Comparison of ENCODE assay signal across 16 cellular contexts in the genomic region with DNA sequence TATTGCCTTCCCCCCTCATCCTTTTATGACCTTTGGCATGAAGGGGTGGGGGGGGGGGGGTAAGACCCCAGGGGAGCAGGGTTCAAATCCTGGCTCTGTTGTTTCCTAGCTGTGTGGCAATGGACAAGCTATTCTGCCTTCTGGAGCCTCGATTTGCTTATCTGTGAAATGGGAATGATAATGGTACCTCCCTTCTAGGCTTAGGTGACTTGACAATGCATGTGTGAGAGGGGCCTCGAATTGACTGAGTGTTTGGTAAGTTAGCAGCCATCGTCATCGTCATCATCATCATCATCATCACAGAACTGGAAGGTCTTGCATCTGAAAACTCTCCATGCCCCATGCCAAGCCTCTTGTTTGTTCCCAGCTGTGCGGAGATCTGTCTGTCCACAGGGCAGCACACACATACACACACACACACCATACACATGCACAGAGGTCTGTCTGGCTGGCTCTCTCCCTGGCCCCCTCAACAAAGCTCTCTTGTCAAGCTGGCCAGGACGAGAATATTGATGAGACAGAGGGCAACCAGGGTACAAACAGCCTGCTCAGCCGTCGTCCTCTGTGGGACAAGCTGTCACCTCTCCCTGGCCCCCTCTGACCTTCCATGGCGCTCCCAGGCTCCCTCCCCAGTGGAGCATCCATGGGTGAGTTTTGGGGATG. TPM values are rescaled to one million over a fixed set of nuclear protein-coding genes. Genes with fewer than 3 reads are reported as not detected.
DNase-seq lines count a peak whose midpoint lies in the region; ATAC-seq, FAIRE-seq and TF ChIP-seq lines count a peak whose summit lies in the region.
"Had no signal": no experiment of that assay in that cellular context is flagged by ENCODE, and none has a peak within 500 bp of the region (broad histone marks: within the 10 kb centered on the region; RNA-seq: fewer than 3 reads in every experiment).

No MANE protein-coding gene starts in this region.

- CTCF ChIA-PET in Panc1 (lab: Charles Lee) (interaction anchor here (0.8 kb wide), 1 partner anchor 16 kb away, joined by 5 read pairs; no protein-coding TSS in a partner anchor), H1 (lab: Charles Lee; ENCODE audit: partially characterized antibody) (interaction anchor here (0.6 to 8.8 kb wide), 3 partner anchors 15 to 215 kb away, joined by 3 to 53 read pairs (median 6); no protein-coding TSS in a partner anchor), HepG2 (lab: Yijun Ruan, JAX; ENCODE audit: low intra/inter-chr PET ratio, low total read pairs) (no interaction called here)

- no peak for FAIRE-seq in H1 (lab: Jason Lieb, UNC)
- no peak for FAIRE-seq in HepG2 (lab: Jason Lieb, UNC)

- H3K27me3 ChIP-seq in Panc1 (ENCODE audit: control insufficient read depth, insufficient read depth, low read length) (no peaks in the 10 kb centered on the region), H1 (replicated peaks in 1 of 4; ENCODE audit: control insufficient read depth in 3 of 4, extremely low read depth in 1 of 4, insufficient read depth in 3 of 4, low read length in 3 of 4) (no peaks in the 10 kb centered on the region), HepG2 (ENCODE audit: control insufficient read depth in 1 of 2, insufficient read depth in 2 of 2, low read length in 2 of 2) (peaks cover 1 to 5% of the 10 kb centered on the region in 2 experiments; a peak in 3 of 5 replicates), neuronal stem cell (ENCODE audit: control insufficient read depth in 3 of 3, insufficient read depth in 3 of 3, low read depth in 1 of 3, low read length in 3 of 3) (peaks cover 0 to 17% (median 0%) of the 10 kb centered on the region in 3 experiments)
- H3K27me3 ChIP-seq: BLaER1 treated with 17β-estradiol and CSF1 and Interleukin-3, amounts not matched to agents 10 nM and 100 nM had no signal

- no peak overlapping the region for H3K18ac ChIP-seq in H1 (ENCODE audit: extremely low read depth, low read length)
- peak overlapping the region; percentile 14 for H3K18ac ChIP-seq in neuronal stem cell (ENCODE audit: low read length)

- H3K23me2 ChIP-seq in H1 (ENCODE audit: low read depth, low read length): no peaks in the 10 kb centered on the region; the same call in 1 of the 2 replicates

- TF ChIP-seq EP300 in H1 (IDR thresholded peaks at IDR 0.05; ENCODE audit: borderline replicate concordance in 1 of 2, low read depth in 2 of 2, low read length in 2 of 2) (no peak), HepG2 (IDR thresholded peaks at IDR 0.05; ENCODE audit: low read depth in 2 of 2, low read length in 2 of 2) (no peak), HepG2 (CRISPR knock-in tag; IDR thresholded peaks at IDR 0.05; ENCODE audit: borderline replicate concordance) (no peak)

- H3K4me3 ChIP-seq in Panc1 (ENCODE audit: low read depth in 2 of 2, low read length in 2 of 2) (no peak overlapping the region), H1 (ENCODE audit: extremely low read depth in 1 of 4, insufficient read depth in 2 of 4, low read depth in 3 of 4, low read length in 4 of 4) (no peak overlapping the region), HepG2 (replicated peaks in 1 of 3; ENCODE audit: insufficient read depth in 1 of 3, low read depth in 2 of 3, low read length in 3 of 3) (no peak overlapping the region), neuronal stem cell (ENCODE audit: low read length in 2 of 2) (peak overlapping the region in 1 of 2 donors; percentile 6)
- H3K4me3 ChIP-seq: BLaER1 treated with 17β-estradiol and CSF1 and Interleukin-3, amounts not matched to agents 10 nM and 100 nM had no signal

- H3K36me3 ChIP-seq in Panc1 (ENCODE audit: control insufficient read depth, insufficient read depth, low read length) (no peaks in the 10 kb centered on the region), H1 (ENCODE audit: control insufficient read depth in 2 of 4, insufficient read depth in 4 of 4, low read length in 3 of 4) (no peaks in the 10 kb centered on the region), HepG2 (replicated peaks in 1 of 2; ENCODE audit: control insufficient read depth in 1 of 2, insufficient read depth in 2 of 2, low read length in 2 of 2) (no peaks in the 10 kb centered on the region), neuronal stem cell (replicated peaks in 1 of 2; ENCODE audit: control insufficient read depth in 2 of 2, insufficient read depth in 2 of 2, low read length in 2 of 2) (no peaks in the 10 kb centered on the region)
- H3K36me3 ChIP-seq: BLaER1 treated with 17β-estradiol and CSF1 and Interleukin-3, amounts not matched to agents 10 nM and 100 nM had no signal

- H2BK5ac ChIP-seq in H1 (ENCODE audit: low read depth, low read length) (no peak overlapping the region), neuronal stem cell (ENCODE audit: low read length) (no peak overlapping the region)

- no peak overlapping the region for H4K5ac ChIP-seq in H1 (ENCODE audit: insufficient read length, low read depth, low read length)

- TF ChIP-seq CTCF in Panc1 (IDR thresholded peaks at IDR 0.05) (no peak), H1 (IDR thresholded peaks at IDR 0.05; ENCODE audit: control extremely low read depth in 1 of 3, insufficient read depth in 1 of 3, low read depth in 1 of 3, low read length in 3 of 3) (no peak), HepG2 (CRISPR knock-in tag; IDR thresholded peaks at IDR 0.05) (no peak)

- no peak overlapping the region for H2BK12ac ChIP-seq in H1 (ENCODE audit: low read depth, low read length)
- no peak overlapping the region for H2BK12ac ChIP-seq in neuronal stem cell (ENCODE audit: low read length)

- H3K56ac ChIP-seq in H1 (replicated peaks; ENCODE audit: insufficient read length, low read depth, low read length): no peak overlapping the region

- no peak overlapping the region for H4K8ac ChIP-seq in H1 (ENCODE audit: extremely low read depth, insufficient read depth, low read length)
- no peak overlapping the region for H4K8ac ChIP-seq in neuronal stem cell (ENCODE audit: low read depth, low read length)

- peak overlapping the region; percentile 59; the same call in 1 of the 2 replicates for H2AK5ac ChIP-seq in H1 (ENCODE audit: low read depth, low read length)
- no peak overlapping the region for H2AK5ac ChIP-seq in neuronal stem cell (ENCODE audit: low read depth, low read length)

- in situ Hi-C loops in Panc1 (cut with HindIII; ENCODE audit: low pct_unique_long_range_greater_than_20kb, low sequenced_read_pairs) (no loop called here), HepG2 (cut with HindIII; ENCODE audit: extremely low pct_ligation_motif_present, low pct_unique_long_range_greater_than_20kb) (no loop called here)

- H3K4me1 ChIP-seq in Panc1 (ENCODE audit: control insufficient read depth, insufficient read depth, low read length) (no peaks in the 10 kb centered on the region), H1 (replicated peaks in 1 of 4; ENCODE audit: control insufficient read depth in 3 of 4, insufficient read depth in 4 of 4, low read length in 3 of 4) (peaks cover 0 to 5% (median 3%) of the 10 kb centered on the region in 4 experiments; a peak in 3 of 7 replicates), HepG2 (ENCODE audit: insufficient read depth, low read length) (peaks cover under 1% of the 10 kb centered on the region; the same call in 1 of the 2 replicates), neuronal stem cell (ENCODE audit: control insufficient read depth in 2 of 2, insufficient read depth in 1 of 2, low read depth in 1 of 2, low read length in 2 of 2) (no peaks in the 10 kb centered on the region)

- no peak for TF ChIP-seq RAD21 in H1 (IDR thresholded peaks at IDR 0.05 in 1 of 2, conservative IDR thresholded peaks at IDR 0.05 in 1 of 2; ENCODE audit: low read depth in 2 of 2, low read length in 2 of 2)
- TF ChIP-seq RAD21 in HepG2 (CRISPR knock-in tag; IDR thresholded peaks at IDR 0.05): no peak

- no peaks in the 10 kb centered on the region for H3K79me2 ChIP-seq in H1 (ENCODE audit: control insufficient read depth in 1 of 2, insufficient read depth in 2 of 2, low read length in 2 of 2)
- H3K79me2 ChIP-seq in HepG2 (ENCODE audit: insufficient read depth, low read length): no peaks in the 10 kb centered on the region

- H4K20me1 ChIP-seq in H1 (replicated peaks in 1 of 2; ENCODE audit: control insufficient read depth in 1 of 2, insufficient read depth in 2 of 2, low read length in 2 of 2): no peaks in the 10 kb centered on the region
- H4K20me1 ChIP-seq in HepG2 (ENCODE audit: insufficient read depth, low read length): no peaks in the 10 kb centered on the region
- H4K20me1 ChIP-seq: BLaER1 treated with 17β-estradiol and CSF1 and Interleukin-3, amounts not matched to agents 10 nM and 100 nM had no signal

- H3K23ac ChIP-seq in H1 (ENCODE audit: insufficient read length) (no peak overlapping the region), neuronal stem cell (ENCODE audit: low read depth, low read length, poor library complexity) (no peak overlapping the region)

- TF ChIP-seq POLR2A in H1 (IDR thresholded peaks at IDR 0.05; ENCODE audit: control extremely low read depth in 1 of 2, low read depth in 2 of 2, low read length in 2 of 2): no peak
- no peak for TF ChIP-seq POLR2A in HepG2 (IDR thresholded peaks at IDR 0.05; ENCODE audit: insufficient read depth in 1 of 2, low read depth in 2 of 2, low read length in 2 of 2)

- H3K14ac ChIP-seq in H1 (ENCODE audit: insufficient read length) (no peak overlapping the region), neuronal stem cell (ENCODE audit: low read length) (no peak overlapping the region)

- H3K27ac ChIP-seq in Panc1 (ENCODE audit: low read length) (no peak overlapping the region), H1 (ENCODE audit: low read depth, low read length) (no peak overlapping the region), HepG2 (ENCODE audit: extremely low read length, insufficient read depth, low read length) (no peak overlapping the region), neuronal stem cell (replicated peaks; ENCODE audit: low read length) (no peak overlapping the region)
- H3K27ac ChIP-seq: BLaER1 treated with 17β-estradiol and CSF1 and Interleukin-3, amounts not matched to agents 10 nM and 100 nM had no signal

- intact Hi-C loops in Panc1 (cut with micrococcal nuclease; ENCODE audit: unreplicated experiment) (no loop called here), HepG2 (cut with micrococcal nuclease; ENCODE audit: unreplicated experiment) (no loop called here)

- H2BK15ac ChIP-seq in H1 (ENCODE audit: low read length) (no peak overlapping the region), neuronal stem cell (ENCODE audit: low read length) (no peak overlapping the region)

- no peaks in the 10 kb centered on the region for H3K79me1 ChIP-seq in H1 (ENCODE audit: low read depth, low read length)
- no peaks in the 10 kb centered on the region for H3K79me1 ChIP-seq in neuronal stem cell (ENCODE audit: low read depth, low read length)

- ATAC-seq in Panc1 (0 out of 2 replicates have a peak, but pooled peaks have one; percentile 19), HepG2 (no peak), GM21528 (IDR thresholded peaks at IDR 0.05; ENCODE audit: low FRiP score, unreplicated experiment) (no peak), HG02763 (IDR thresholded peaks at IDR 0.05; ENCODE audit: unreplicated experiment) (no peak)
- ATAC-seq: CD8-positive, alpha-beta T cell had no signal

- DNase-seq in Panc1 (ENCODE audit: low read depth, low spot score) (no peak), H1 (ENCODE audit: low read depth in 1 of 2, low spot score in 2 of 2) (no peak), HepG2 (ENCODE audit: low spot score) (no peak), neuronal stem cell (ENCODE audit: low spot score) (no peak), NCI-H446 treated with DMSO at 0.1 percent for 48 hours (lab: John Stamatoyannopoulos, UW) (no peak)
- DNase-seq: Calu3; CD8-positive, alpha-beta T cell; DMS79 treated with DMSO at 0.1 percent for 48 hours; GF-D8; GOT3; H9 had no signal

- H4K91ac ChIP-seq in H1 (replicated peaks; ENCODE audit: insufficient read length, low read length) (no peak overlapping the region), neuronal stem cell (ENCODE audit: low read depth, low read length, poor library complexity) (no peak overlapping the region)

- 88% methylated on average over 9 of the region's 9 CpGs; no CpG with 5 or more reads in 1 of the 2 experiments for WGBS in H1 (ENCODE audit: extremely low coverage in 1 of 2, insufficient coverage in 1 of 2, insufficient read length in 1 of 2, insufficient replicate concordance in 2 of 2, low coverage in 1 of 2, low lambda C conversion rate in 2 of 2, missing lambda C conversion rate in 1 of 2), 2 experiments
- 29% methylated on average over 8 of the region's 9 CpGs for WGBS in HepG2 (ENCODE audit: low lambda C conversion rate)
- WGBS in neuronal stem cell (ENCODE audit: extremely low coverage in 2 of 2, insufficient read length in 2 of 2, insufficient replicate concordance in 1 of 2), 2 donors: no CpG with 5 or more reads among the region's 9 CpGs

- no TSS peak for BruUV-seq in Panc1 (replicated peaks; lab: Mats Ljungman, UMichigan)
- BruUV-seq in HepG2 (replicated peaks; lab: Mats Ljungman, UMichigan): no TSS peak

- H3K4ac ChIP-seq in H1 (replicated peaks; ENCODE audit: insufficient read length, low read depth, low read length) (no peak overlapping the region), neuronal stem cell (ENCODE audit: low read length) (no peak overlapping the region)

- H3K9ac ChIP-seq in H1 (replicated peaks in 1 of 4; ENCODE audit: extremely low read depth in 1 of 4, low read depth in 3 of 4, low read length in 3 of 4) (no peak overlapping the region), HepG2 (ENCODE audit: insufficient read depth, low read depth, low read length) (no peak overlapping the region), neuronal stem cell (ENCODE audit: low read depth, low read length, poor library complexity) (no peak overlapping the region)
- H3K9ac ChIP-seq: BLaER1 treated with 17β-estradiol and CSF1 and Interleukin-3, amounts not matched to agents 10 nM and 100 nM had no signal

- H2BK20ac ChIP-seq in H1 (ENCODE audit: low read length): no peak overlapping the region

- H3K4me2 ChIP-seq in H1 (ENCODE audit: insufficient read depth in 1 of 2, low read depth in 2 of 2, low read length in 2 of 2): no peak overlapping the region
- H3K4me2 ChIP-seq in HepG2 (ENCODE audit: low read depth, low read length): no peak overlapping the region
- H3K4me2 ChIP-seq in neuronal stem cell (ENCODE audit: insufficient read depth, low read length, poor library complexity, severe bottlenecking): no peak overlapping the region

- H2BK120ac ChIP-seq in H1 (replicated peaks; ENCODE audit: low read depth, low read length): no peak overlapping the region
- no peak overlapping the region for H2BK120ac ChIP-seq in neuronal stem cell (ENCODE audit: low read depth, low read length)

- H2AFZ ChIP-seq in H1 (ENCODE audit: low read length) (no peak overlapping the region), HepG2 (ENCODE audit: low read length) (no peak overlapping the region), neuronal stem cell (ENCODE audit: low read length) (no peak overlapping the region)

- POLR2A ChIA-PET in Panc1 (lab: Charles Lee) (no interaction called here), H1 (lab: Charles Lee; ENCODE audit: partially characterized antibody) (interaction anchor here (1.0 kb wide), 1 partner anchor 16 kb away, joined by 3 read pairs; no protein-coding TSS in a partner anchor), HepG2 (lab: Yijun Ruan, JAX) (no interaction called here)

- H3K9me3 ChIP-seq in Panc1 (ENCODE audit: control insufficient read depth, insufficient read depth, low read depth, low read length): no peaks in the 10 kb centered on the region
- no peaks in the 10 kb centered on the region for H3K9me3 ChIP-seq in H1 (ENCODE audit: insufficient read depth in 2 of 2, low read depth in 1 of 2, low read length in 1 of 2)
- no peaks in the 10 kb centered on the region for H3K9me3 ChIP-seq in HepG2 (ENCODE audit: low read length)
- H3K9me3 ChIP-seq in neuronal stem cell (replicated peaks in 1 of 2; ENCODE audit: control insufficient read depth in 2 of 2, insufficient read depth in 1 of 2, low read depth in 1 of 2, low read length in 2 of 2): no peaks in the 10 kb centered on the region
- H3K9me3 ChIP-seq: BLaER1 treated with 17β-estradiol and CSF1 and Interleukin-3, amounts not matched to agents 10 nM and 100 nM had no signal

RNA-seq across cellular contexts. Expression of a gene that starts 5.9 kb away (rescaled TPM):
- total RNA-seq in Panc1 (2021; ENCODE audit: unreplicated experiment) (0.15 TPM), HepG2 (2016; rRNA removed; fragmentation: Illumina TruSeq; extraction: Trizol) (not detected in 2 replicates)
- not detected for polyA plus RNA-seq in Panc1 (2012; ENCODE audit: insufficient read length)
- not detected in 2 replicates for total RNA-seq in H1 (2021; fragmentation: NEBNext Ultra II Directional; extraction: Animal tissue kit (Norgen Biotek cat#: 25700))
- polyA plus RNA-seq in H1 (2011; rRNA removed) (0.21 and 0.38 TPM in 2 replicates), HepG2 (2011; rRNA removed) (not detected in 2 replicates)
- 0.45 TPM for polyA plus RNA-seq in H1 (2011; cell fraction: cytosol; rRNA removed)
- polyA plus RNA-seq in H1 (2011; cell fraction: nucleus; rRNA removed): 0.31 TPM
- polyA plus RNA-seq in H1 (2012, experiment 1 of 2): 0.13 to 0.24 TPM in 2 of 4 replicates, not detected in the others
- polyA plus RNA-seq in H1 (2012, experiment 2 of 2): not detected
- not detected for polyA plus RNA-seq in H1 (2013, experiment 1 of 2)
- 0.06 TPM for polyA plus RNA-seq in H1 (2013, experiment 2 of 2)
- polyA minus RNA-seq in H1 (2011; rRNA and poly(A)+ RNA removed): not detected in 2 replicates
- not detected for polyA minus RNA-seq in H1 (2011; cell fraction: cytosol; rRNA and poly(A)+ RNA removed)
- polyA minus RNA-seq in H1 (2011; cell fraction: nucleus; rRNA and poly(A)+ RNA removed): not detected
- total RNA-seq in HepG2 (2016; cell fraction: cytosol; rRNA removed; fragmentation: Illumina TruSeq; extraction: Trizol; ENCODE audit: low read depth): not detected in 2 replicates
- total RNA-seq in HepG2 (2016; cell fraction: insoluble cytoplasmic fraction; rRNA removed; fragmentation: Illumina TruSeq; extraction: Trizol): not detected in 2 replicates
- not detected in 2 replicates for total RNA-seq in HepG2 (2016; cell fraction: membrane; rRNA removed; fragmentation: Illumina TruSeq; extraction: Trizol)
- total RNA-seq in HepG2 (2016; cell fraction: nucleus; rRNA removed; fragmentation: Illumina TruSeq; extraction: Trizol): not detected in 2 replicates
- not detected in 2 replicates for polyA plus RNA-seq in HepG2 (2011; cell fraction: cytosol; rRNA removed)
- polyA plus RNA-seq in HepG2 (2011; cell fraction: nucleus; rRNA removed): not detected in 2 replicates
- not detected in 2 replicates for polyA plus RNA-seq in HepG2 (2012)
- not detected in 2 replicates for polyA plus RNA-seq in HepG2 (2016; cell fraction: cytosol; fragmentation: Illumina TruSeq; extraction: Trizol; ENCODE audit: low read depth)
- not detected in 2 replicates for polyA plus RNA-seq in HepG2 (2016; cell fraction: insoluble cytoplasmic fraction; fragmentation: Illumina TruSeq; extraction: Trizol; ENCODE audit: low read depth)
- not detected in 2 replicates for polyA plus RNA-seq in HepG2 (2016; cell fraction: membrane; fragmentation: Illumina TruSeq; extraction: Trizol; ENCODE audit: low read depth)
- not detected in 2 replicates for polyA plus RNA-seq in HepG2 (2016; cell fraction: nucleus; fragmentation: Illumina TruSeq; extraction: Trizol; ENCODE audit: insufficient read depth, low read depth)
- not detected in 2 replicates for polyA minus RNA-seq in HepG2 (2011; rRNA and poly(A)+ RNA removed; ENCODE audit: low replicate concordance)
- not detected in 2 replicates for polyA minus RNA-seq in HepG2 (2011; cell fraction: cytosol; rRNA and poly(A)+ RNA removed)
- polyA minus RNA-seq in HepG2 (2011; cell fraction: nucleus; rRNA and poly(A)+ RNA removed): not detected in 2 replicates
- polyA plus RNA-seq in neuronal stem cell (2013, experiment 1 of 2): 0.08 TPM
- polyA plus RNA-seq in neuronal stem cell (2013, experiment 2 of 2): 0.07 TPM
- total RNA-seq: A172; B cell; CD8-positive, alpha-beta T cell; H9 had no signal

RNA-seq across cellular contexts. Expression of a gene that starts 12.6 kb away (rescaled TPM):
- total RNA-seq in Panc1 (2021; ENCODE audit: unreplicated experiment) (5.8 TPM), HepG2 (2016; rRNA removed; fragmentation: Illumina TruSeq; extraction: Trizol) (1.2 and 1.3 TPM in 2 replicates)
- 17.2 TPM for polyA plus RNA-seq in Panc1 (2012; ENCODE audit: insufficient read length)
- 0.69 TPM in 1 of 2 replicates, not detected in the other for total RNA-seq in H1 (2021; fragmentation: NEBNext Ultra II Directional; extraction: Animal tissue kit (Norgen Biotek cat#: 25700))
- polyA plus RNA-seq in H1 (2011; rRNA removed) (1.3 and 1.7 TPM in 2 replicates), HepG2 (2011; rRNA removed) (1.7 and 2.9 TPM in 2 replicates)
- polyA plus RNA-seq in H1 (2011; cell fraction: cytosol; rRNA removed): 1.5 TPM
- 1.5 TPM for polyA plus RNA-seq in H1 (2011; cell fraction: nucleus; rRNA removed)
- 0.42 to 0.74 TPM (median 0.53 TPM) in 3 of 4 replicates, not detected in the other for polyA plus RNA-seq in H1 (2012, experiment 1 of 2)
- 0.42 TPM for polyA plus RNA-seq in H1 (2012, experiment 2 of 2)
- 0.28 TPM for polyA plus RNA-seq in H1 (2013, experiment 1 of 2)
- 0.15 TPM for polyA plus RNA-seq in H1 (2013, experiment 2 of 2)
- 0.27 TPM in 1 of 2 replicates, not detected in the other for polyA minus RNA-seq in H1 (2011; rRNA and poly(A)+ RNA removed)
- not detected for polyA minus RNA-seq in H1 (2011; cell fraction: cytosol; rRNA and poly(A)+ RNA removed)
- not detected for polyA minus RNA-seq in H1 (2011; cell fraction: nucleus; rRNA and poly(A)+ RNA removed)
- 0.79 and 1.7 TPM in 2 replicates for total RNA-seq in HepG2 (2016; cell fraction: cytosol; rRNA removed; fragmentation: Illumina TruSeq; extraction: Trizol; ENCODE audit: low read depth)
- total RNA-seq in HepG2 (2016; cell fraction: insoluble cytoplasmic fraction; rRNA removed; fragmentation: Illumina TruSeq; extraction: Trizol): 1.2 and 1.7 TPM in 2 replicates
- total RNA-seq in HepG2 (2016; cell fraction: membrane; rRNA removed; fragmentation: Illumina TruSeq; extraction: Trizol): 1.1 and 2.0 TPM in 2 replicates
- 1.4 and 2.0 TPM in 2 replicates for total RNA-seq in HepG2 (2016; cell fraction: nucleus; rRNA removed; fragmentation: Illumina TruSeq; extraction: Trizol)
- polyA plus RNA-seq in HepG2 (2011; cell fraction: cytosol; rRNA removed): 1.9 and 3.2 TPM in 2 replicates
- polyA plus RNA-seq in HepG2 (2011; cell fraction: nucleus; rRNA removed): 1.6 and 2.0 TPM in 2 replicates
- 0.92 and 1.3 TPM in 2 replicates for polyA plus RNA-seq in HepG2 (2012)
- 1.1 and 1.5 TPM in 2 replicates for polyA plus RNA-seq in HepG2 (2016; cell fraction: cytosol; fragmentation: Illumina TruSeq; extraction: Trizol; ENCODE audit: low read depth)
- polyA plus RNA-seq in HepG2 (2016; cell fraction: insoluble cytoplasmic fraction; fragmentation: Illumina TruSeq; extraction: Trizol; ENCODE audit: low read depth): 2.4 and 3.5 TPM in 2 replicates
- polyA plus RNA-seq in HepG2 (2016; cell fraction: membrane; fragmentation: Illumina TruSeq; extraction: Trizol; ENCODE audit: low read depth): 0.64 and 0.90 TPM in 2 replicates
- 1.9 and 2.9 TPM in 2 replicates for polyA plus RNA-seq in HepG2 (2016; cell fraction: nucleus; fragmentation: Illumina TruSeq; extraction: Trizol; ENCODE audit: insufficient read depth, low read depth)
- 1.1 and 6.5 TPM in 2 replicates for polyA minus RNA-seq in HepG2 (2011; rRNA and poly(A)+ RNA removed; ENCODE audit: low replicate concordance)
- 0.99 and 1.4 TPM in 2 replicates for polyA minus RNA-seq in HepG2 (2011; cell fraction: cytosol; rRNA and poly(A)+ RNA removed)
- polyA minus RNA-seq in HepG2 (2011; cell fraction: nucleus; rRNA and poly(A)+ RNA removed): 1.5 TPM in 2 replicates
- polyA plus RNA-seq in neuronal stem cell (2013, experiment 1 of 2): 1.0 TPM
- 0.90 TPM for polyA plus RNA-seq in neuronal stem cell (2013, experiment 2 of 2)
- total RNA-seq: CD8-positive, alpha-beta T cell had no signal

RNA-seq across cellular contexts. Expression of a gene that starts 51.2 kb away (rescaled TPM):
- total RNA-seq in Panc1 (2021; ENCODE audit: unreplicated experiment): 69.7 TPM
- polyA plus RNA-seq in Panc1 (2012; ENCODE audit: insufficient read length): 51.4 TPM
- total RNA-seq in H1 (2021; fragmentation: NEBNext Ultra II Directional; extraction: Animal tissue kit (Norgen Biotek cat#: 25700)): 33.1 and 33.5 TPM in 2 replicates
- polyA plus RNA-seq in H1 (2011; rRNA removed): 16.8 and 25.6 TPM in 2 replicates
- polyA plus RNA-seq in H1 (2011; cell fraction: cytosol; rRNA removed): 15.6 TPM
- polyA plus RNA-seq in H1 (2011; cell fraction: nucleus; rRNA removed): 21.4 TPM
- polyA plus RNA-seq in H1 (2012, experiment 1 of 2): 27.5 to 34.4 TPM (median 29.7 TPM) in 4 replicates
- polyA plus RNA-seq in H1 (2012, experiment 2 of 2): 22.2 TPM
- 83.3 TPM for polyA plus RNA-seq in H1 (2013, experiment 1 of 2)
- polyA plus RNA-seq in H1 (2013, experiment 2 of 2): 83.3 TPM
- 15.8 and 22.1 TPM in 2 replicates for polyA minus RNA-seq in H1 (2011; rRNA and poly(A)+ RNA removed)
- 25.1 TPM for polyA minus RNA-seq in H1 (2011; cell fraction: cytosol; rRNA and poly(A)+ RNA removed)
- 12.2 TPM for polyA minus RNA-seq in H1 (2011; cell fraction: nucleus; rRNA and poly(A)+ RNA removed)
- 5.5 and 8.5 TPM in 2 replicates for total RNA-seq in HepG2 (2016; rRNA removed; fragmentation: Illumina TruSeq; extraction: Trizol)
- total RNA-seq in HepG2 (2016; cell fraction: cytosol; rRNA removed; fragmentation: Illumina TruSeq; extraction: Trizol; ENCODE audit: low read depth): 0.81 and 0.88 TPM in 2 replicates
- 7.0 and 7.8 TPM in 2 replicates for total RNA-seq in HepG2 (2016; cell fraction: insoluble cytoplasmic fraction; rRNA removed; fragmentation: Illumina TruSeq; extraction: Trizol)
- 2.5 and 3.2 TPM in 2 replicates for total RNA-seq in HepG2 (2016; cell fraction: membrane; rRNA removed; fragmentation: Illumina TruSeq; extraction: Trizol)
- total RNA-seq in HepG2 (2016; cell fraction: nucleus; rRNA removed; fragmentation: Illumina TruSeq; extraction: Trizol): 15.0 and 17.9 TPM in 2 replicates
- polyA plus RNA-seq in HepG2 (2011; rRNA removed): 6.7 and 9.2 TPM in 2 replicates
- polyA plus RNA-seq in HepG2 (2011; cell fraction: cytosol; rRNA removed): 8.0 and 9.7 TPM in 2 replicates
- polyA plus RNA-seq in HepG2 (2011; cell fraction: nucleus; rRNA removed): 11.1 and 13.1 TPM in 2 replicates
- 10.7 and 11.6 TPM in 2 replicates for polyA plus RNA-seq in HepG2 (2012)
- polyA plus RNA-seq in HepG2 (2016; cell fraction: cytosol; fragmentation: Illumina TruSeq; extraction: Trizol; ENCODE audit: low read depth): 1.7 and 1.8 TPM in 2 replicates
- polyA plus RNA-seq in HepG2 (2016; cell fraction: insoluble cytoplasmic fraction; fragmentation: Illumina TruSeq; extraction: Trizol; ENCODE audit: low read depth): 7.6 and 10.5 TPM in 2 replicates
- 2.6 and 3.9 TPM in 2 replicates for polyA plus RNA-seq in HepG2 (2016; cell fraction: membrane; fragmentation: Illumina TruSeq; extraction: Trizol; ENCODE audit: low read depth)
- 33.1 and 37.0 TPM in 2 replicates for polyA plus RNA-seq in HepG2 (2016; cell fraction: nucleus; fragmentation: Illumina TruSeq; extraction: Trizol; ENCODE audit: insufficient read depth, low read depth)
- polyA minus RNA-seq in HepG2 (2011; rRNA and poly(A)+ RNA removed; ENCODE audit: low replicate concordance): 12.2 and 26.0 TPM in 2 replicates
- 14.8 and 15.8 TPM in 2 replicates for polyA minus RNA-seq in HepG2 (2011; cell fraction: cytosol; rRNA and poly(A)+ RNA removed)
- 5.7 and 7.3 TPM in 2 replicates for polyA minus RNA-seq in HepG2 (2011; cell fraction: nucleus; rRNA and poly(A)+ RNA removed)
- polyA plus RNA-seq in neuronal stem cell (2013, experiment 1 of 2): 23.8 TPM
- 24.2 TPM for polyA plus RNA-seq in neuronal stem cell (2013, experiment 2 of 2)
